In the genomic region with DNA sequence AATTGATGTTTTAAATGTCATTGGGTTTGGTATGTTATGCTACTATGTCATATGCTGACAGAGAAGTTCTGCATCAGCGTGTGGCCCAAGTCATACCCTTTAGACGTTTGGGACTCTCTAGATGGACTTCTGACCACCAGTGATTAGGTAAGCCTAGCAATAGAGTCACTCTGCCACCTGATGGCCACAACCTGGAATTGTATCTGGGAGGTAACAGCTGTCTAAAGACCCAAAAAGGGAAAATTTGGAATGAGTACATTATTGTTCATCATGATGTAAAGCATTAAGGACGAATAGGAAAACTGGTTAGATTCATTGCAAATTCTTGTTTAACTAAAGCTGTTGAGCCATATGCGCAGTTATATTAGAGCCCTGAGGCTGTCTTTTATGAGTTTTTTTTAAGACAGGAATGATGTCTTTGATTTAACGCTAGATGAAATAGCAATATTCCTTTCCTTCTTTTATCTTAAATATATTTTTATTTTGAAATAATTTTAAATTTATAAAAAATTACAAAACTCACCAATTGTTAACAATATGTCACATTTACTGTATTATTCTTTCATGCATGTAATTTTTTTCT, we compare ENCODE assay signal across 8 cellular contexts.
DNase-seq lines count a peak whose midpoint lies in the region; TF ChIP-seq lines count a peak whose summit lies in the region.

No MANE protein-coding gene starts in this region.

- H3K4me3 ChIP-seq in HFF-Myc (replicated peaks; ENCODE audit: low read depth, low read length) (no peak overlapping the region), esophagus muscularis mucosa (no peak overlapping the region)

- TF ChIP-seq CTCF in HFF-Myc (IDR thresholded peaks at IDR 0.05; ENCODE audit: low read depth, low read length, missing control alignments) = peak; percentile 66
- peak in 2 of 3 experiments; percentile 16 to 39 for TF ChIP-seq CTCF in esophagus muscularis mucosa (IDR thresholded peaks at IDR 0.05)

- H3K27ac ChIP-seq in esophagus muscularis mucosa (replicated peaks in 1 of 4) = no peak overlapping the region

- no peak for TF ChIP-seq POLR2A in esophagus muscularis mucosa (IDR thresholded peaks at IDR 0.05; ENCODE audit: low read depth)

- DNase-seq in Daoy (ENCODE audit: low read depth) (peak; percentile 64), HFF-Myc (ENCODE audit: extremely low read depth, low read depth) (peak; percentile 48), SHP77 (lab: John Stamatoyannopoulos, UW) (peak; percentile 22 to 49), esophagus muscularis mucosa (ENCODE audit: extremely low spot score) (no peak), pons (ENCODE audit: low spot score) (peak; percentile 33), NCI-H446 treated with DMSO at 0.1 percent for 48 hours (lab: John Stamatoyannopoulos, UW) (no peak), mesenteric fat pad (ENCODE audit: low spot score) (no peak)
- no peak for DNase-seq in activated naive CD4-positive, alpha-beta T cell treated with anti-CD3 and anti-CD28 coated beads, Interleukin-2, amount 50 U/mL, for 16 hours

- H3K27me3 ChIP-seq in esophagus muscularis mucosa = no peaks in the 10 kb centered on the region

- WGBS in esophagus muscularis mucosa = 59% methylated on average over 5 of the region's 5 CpGs

- H3K4me1 ChIP-seq in esophagus muscularis mucosa = no peaks in the 10 kb centered on the region

- no peaks in the 10 kb centered on the region for H3K36me3 ChIP-seq in esophagus muscularis mucosa

- TF ChIP-seq EP300 in esophagus muscularis mucosa (IDR thresholded peaks at IDR 0.05) = no peak

- H3K9me3 ChIP-seq in esophagus muscularis mucosa = no peaks in the 10 kb centered on the region

- intact Hi-C loops in esophagus muscularis mucosa (cut with DNase I) = no loop called here

Comparison
In these comparisons a context has a peak if more than half of its experiments do, and no peak if none do; other contexts are left out.
1. DNase-seq: peak in Daoy (single experiment), HFF-Myc (single experiment), SHP77 (2 of 2) and pons (single experiment); none in esophagus muscularis mucosa (single experiment), NCI-H446 treated with DMSO at 0.1 percent for 48 hours (single experiment), mesenteric fat pad (single experiment) and activated naive CD4-positive, alpha-beta T cell treated with anti-CD3 and anti-CD28 coated beads, Interleukin-2, amount 50 U/mL, for 16 hours (single experiment).